1 cellular context compared by ENCODE assay signal in the genomic region with DNA sequence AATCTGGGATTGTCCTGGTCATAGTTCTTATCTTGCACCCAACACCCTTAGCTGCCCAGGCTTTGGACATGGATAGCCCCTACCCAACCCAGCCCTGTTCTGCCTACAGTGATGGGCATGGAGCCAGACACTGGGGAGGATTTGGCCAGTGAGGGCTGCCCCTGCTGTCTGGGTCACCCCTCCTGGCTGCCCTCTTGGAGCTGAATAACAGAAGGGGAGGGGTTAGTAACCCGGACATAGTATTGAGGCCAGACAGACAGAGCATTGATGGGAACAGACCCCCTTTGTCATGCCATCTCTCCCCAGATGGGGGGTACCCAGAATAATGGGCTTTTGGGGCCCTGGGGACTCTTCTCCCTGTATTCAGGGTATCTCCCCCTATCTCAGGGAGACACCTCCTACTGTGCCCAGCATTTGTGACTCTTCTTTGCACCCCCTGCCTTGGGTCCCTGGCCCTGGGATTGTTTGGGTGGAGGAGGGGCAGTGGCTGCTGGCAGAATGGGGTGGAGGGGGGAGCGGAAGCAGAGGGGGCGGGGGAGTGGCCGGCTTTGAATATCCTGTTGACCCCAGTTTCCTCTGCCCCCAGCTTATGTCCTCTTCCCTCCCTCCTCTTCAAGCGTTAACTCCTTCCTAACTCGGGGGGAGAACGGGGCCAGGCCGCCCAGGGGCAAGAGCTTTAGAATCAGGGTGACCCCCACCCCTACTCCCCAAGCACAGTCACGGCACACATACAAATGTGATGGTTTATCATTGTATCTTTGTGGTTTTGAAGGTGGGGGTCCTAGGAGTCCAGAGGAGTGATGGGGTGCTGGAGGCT.
TF ChIP-seq lines count a peak whose summit lies in the region.

No MANE protein-coding gene starts in this region.

TF ChIP-seq in GM12878, 131 proteins besides CTCF, POLR2A, EP300 and RAD21:
- TF ChIP-seq YBX1 (IDR thresholded peaks at IDR 0.05) (no peak), KLF5 (IDR thresholded peaks at IDR 0.05; ENCODE audit: partially characterized antibody) (no peak), MTA3 (IDR thresholded peaks at IDR 0.05; ENCODE audit: borderline replicate concordance, low read length) (no peak), STAT1 (conservative IDR thresholded peaks at IDR 0.05) (no peak), HCFC1 (IDR thresholded peaks at IDR 0.05; ENCODE audit: low read length) (no peak), HDAC2 (IDR thresholded peaks at IDR 0.05) (no peak), SMC3 (IDR thresholded peaks at IDR 0.05; ENCODE audit: borderline replicate concordance, low read length) (no peak), ZNF274 (IDR thresholded peaks at IDR 0.05; ENCODE audit: insufficient read depth, insufficient read length) (no peak), ESRRA (IDR thresholded peaks at IDR 0.05; ENCODE audit: low read length) (no peak), CHD4 (IDR thresholded peaks at IDR 0.05) (no peak)
- TF ChIP-seq, protein P1, sequence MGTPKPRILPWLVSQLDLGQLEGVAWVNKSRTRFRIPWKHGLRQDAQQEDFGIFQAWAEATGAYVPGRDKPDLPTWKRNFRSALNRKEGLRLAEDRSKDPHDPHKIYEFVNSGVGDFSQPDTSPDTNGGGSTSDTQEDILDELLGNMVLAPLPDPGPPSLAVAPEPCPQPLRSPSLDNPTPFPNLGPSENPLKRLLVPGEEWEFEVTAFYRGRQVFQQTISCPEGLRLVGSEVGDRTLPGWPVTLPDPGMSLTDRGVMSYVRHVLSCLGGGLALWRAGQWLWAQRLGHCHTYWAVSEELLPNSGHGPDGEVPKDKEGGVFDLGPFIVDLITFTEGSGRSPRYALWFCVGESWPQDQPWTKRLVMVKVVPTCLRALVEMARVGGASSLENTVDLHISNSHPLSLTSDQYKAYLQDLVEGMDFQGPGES (IDR thresholded peaks at IDR 0.05): no peak
- TF ChIP-seq, protein P2, sequence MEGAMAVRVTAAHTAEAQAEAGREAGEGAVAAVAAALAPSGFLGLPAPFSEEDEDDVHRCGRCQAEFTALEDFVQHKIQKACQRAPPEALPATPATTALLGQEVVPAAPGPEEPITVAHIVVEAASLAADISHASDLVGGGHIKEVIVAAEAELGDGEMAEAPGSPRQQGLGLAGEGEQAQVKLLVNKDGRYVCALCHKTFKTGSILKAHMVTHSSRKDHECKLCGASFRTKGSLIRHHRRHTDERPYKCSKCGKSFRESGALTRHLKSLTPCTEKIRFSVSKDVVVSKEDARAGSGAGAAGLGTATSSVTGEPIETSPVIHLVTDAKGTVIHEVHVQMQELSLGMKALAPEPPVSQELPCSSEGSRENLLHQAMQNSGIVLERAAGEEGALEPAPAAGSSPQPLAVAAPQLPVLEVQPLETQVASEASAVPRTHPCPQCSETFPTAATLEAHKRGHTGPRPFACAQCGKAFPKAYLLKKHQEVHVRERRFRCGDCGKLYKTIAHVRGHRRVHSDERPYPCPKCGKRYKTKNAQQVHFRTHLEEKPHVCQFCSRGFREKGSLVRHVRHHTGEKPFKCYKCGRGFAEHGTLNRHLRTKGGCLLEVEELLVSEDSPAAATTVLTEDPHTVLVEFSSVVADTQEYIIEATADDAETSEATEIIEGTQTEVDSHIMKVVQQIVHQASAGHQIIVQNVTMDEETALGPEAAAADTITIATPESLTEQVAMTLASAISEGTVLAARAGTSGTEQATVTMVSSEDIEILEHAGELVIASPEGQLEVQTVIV (IDR thresholded peaks at IDR 0.05; ENCODE audit: borderline replicate concordance, partially characterized antibody): no peak
